11 cellular contexts compared by ENCODE assay signal in genomic region chr17:74773871-74774286, GRCh38. TPM values are rescaled to one million over a fixed set of nuclear protein-coding genes. Genes with fewer than 3 reads are reported as not detected.
DNase-seq lines count a peak whose midpoint lies in the region; ATAC-seq and TF ChIP-seq lines count a peak whose summit lies in the region.
"Had no signal": no experiment of that assay in that cellular context is flagged by ENCODE, and none has a peak within 500 bp of the region (broad histone marks: within the 10 kb centered on the region; RNA-seq: fewer than 3 reads in every experiment).

No MANE protein-coding gene starts in this region.

- ATAC-seq in left lung (no peak), HG02571 (IDR thresholded peaks at IDR 0.05; ENCODE audit: unreplicated experiment) (no peak)

- H3K4me3 Mint-ChIP-seq in activated T-cell treated with anti-CD3 and anti-CD28 coated beads, Interleukin-2, amount 50 U/mL, for 24 hours: peak overlapping the region; percentile 63
- H3K4me3 Mint-ChIP-seq in activated CD4-positive, alpha-beta memory T cell treated with anti-CD3 and anti-CD28 coated beads, Interleukin-2, amount 10 ng/mL, durations not matched to agents 7 days and 5 days: peak overlapping the region; percentile 50

- H3K9me3 Mint-ChIP-seq in activated T-cell treated with anti-CD3 and anti-CD28 coated beads, Interleukin-2, amount 50 U/mL, for 24 hours: no peaks in the 10 kb centered on the region
- no peaks in the 10 kb centered on the region for H3K9me3 Mint-ChIP-seq in activated CD4-positive, alpha-beta memory T cell treated with anti-CD3 and anti-CD28 coated beads, Interleukin-2, amount 10 ng/mL, durations not matched to agents 7 days and 5 days

- H3K4me2 ChIP-seq in smooth muscle cell: peak overlapping the region; percentile 72

- WGBS in smooth muscle cell (ENCODE audit: low lambda C conversion rate): 12% methylated on average over 6 of the region's 6 CpGs

- H3K9me3 ChIP-seq in smooth muscle cell (replicated peaks; ENCODE audit: low read depth): no peaks in the 10 kb centered on the region
- no peaks in the 10 kb centered on the region for H3K9me3 ChIP-seq in left lung

- peaks cover 28% of the 10 kb centered on the region for H4K20me1 ChIP-seq in smooth muscle cell (ENCODE audit: low read depth)

- intact Hi-C loops in left lung (cut with DNase I): no loop called here

- peak overlapping the region; percentile 82 for H3K27ac Mint-ChIP-seq in activated T-cell treated with anti-CD3 and anti-CD28 coated beads, Interleukin-2, amount 50 U/mL, for 24 hours
- H3K27ac Mint-ChIP-seq in activated CD4-positive, alpha-beta memory T cell treated with anti-CD3 and anti-CD28 coated beads, Interleukin-2, amount 10 ng/mL, durations not matched to agents 7 days and 5 days: peak overlapping the region; percentile 49

- no peaks in the 10 kb centered on the region for H3K27me3 ChIP-seq in smooth muscle cell (ENCODE audit: low read depth)
- no peaks in the 10 kb centered on the region for H3K27me3 ChIP-seq in left lung
- H3K27me3 ChIP-seq: cardiac muscle cell had no signal

- peaks cover 15% of the 10 kb centered on the region for H3K4me1 ChIP-seq in smooth muscle cell (ENCODE audit: low read depth)
- peaks cover 17 to 50% of the 10 kb centered on the region in 2 donors for H3K4me1 ChIP-seq in left lung

- peaks cover 79% of the 10 kb centered on the region for H3K36me3 Mint-ChIP-seq in activated T-cell treated with anti-CD3 and anti-CD28 coated beads, Interleukin-2, amount 50 U/mL, for 24 hours (ENCODE audit: low read depth)
- peaks cover 63% of the 10 kb centered on the region for H3K36me3 Mint-ChIP-seq in activated CD4-positive, alpha-beta memory T cell treated with anti-CD3 and anti-CD28 coated beads, Interleukin-2, amount 10 ng/mL, durations not matched to agents 7 days and 5 days (ENCODE audit: low read depth)

- H2AFZ ChIP-seq in smooth muscle cell (ENCODE audit: low read depth): no peak overlapping the region

- TF ChIP-seq CTCF in smooth muscle cell (IDR thresholded peaks at IDR 0.05; ENCODE audit: borderline replicate concordance, insufficient read depth, poor library complexity, severe bottlenecking) (no peak), left lung (IDR thresholded peaks at IDR 0.05) (no peak)

- CTCF ChIA-PET in activated CD4-positive, alpha-beta memory T cell treated with anti-CD3 and anti-CD28 coated beads, Interleukin-2, amount 10 ng/mL, durations not matched to agents 7 days and 5 days (lab: Charles Lee): interaction anchor here (0.7 to 10.6 kb wide), 13 partner anchors 9 to 116 kb away, joined by 3 to 78 read pairs (median 4); partner anchors contain the start of genes FDXR and RAB37

- H3K4me1 Mint-ChIP-seq in activated T-cell treated with anti-CD3 and anti-CD28 coated beads, Interleukin-2, amount 50 U/mL, for 24 hours (ENCODE audit: low read depth): peaks cover 57% of the 10 kb centered on the region
- peaks cover 55% of the 10 kb centered on the region for H3K4me1 Mint-ChIP-seq in activated CD4-positive, alpha-beta memory T cell treated with anti-CD3 and anti-CD28 coated beads, Interleukin-2, amount 10 ng/mL, durations not matched to agents 7 days and 5 days

- peak overlapping the region; percentile 40 for H3K27ac ChIP-seq in smooth muscle cell (ENCODE audit: low read depth)
- no peak overlapping the region for H3K27ac ChIP-seq in left lung
- H3K27ac ChIP-seq: cardiac muscle cell had no signal

- POLR2A ChIA-PET in activated CD4-positive, alpha-beta memory T cell treated with anti-CD3 and anti-CD28 coated beads, Interleukin-2, amount 10 ng/mL, durations not matched to agents 7 days and 5 days (lab: Charles Lee): interaction anchor here (1.7 to 8.9 kb wide), 5 partner anchors 15 to 36 kb away, joined by 5 to 60 read pairs (median 15); partner anchors contain the start of gene RAB37

- no peak overlapping the region for H3K9ac ChIP-seq in smooth muscle cell (ENCODE audit: low read depth)

- no peak overlapping the region for H3K4me3 ChIP-seq in smooth muscle cell
- no peak overlapping the region for H3K4me3 ChIP-seq in left lung
- H3K4me3 ChIP-seq: cardiac muscle cell had no signal

- no peaks in the 10 kb centered on the region for H3F3A ChIP-seq in smooth muscle cell (ENCODE audit: low read depth)

- no peaks in the 10 kb centered on the region for H3K27me3 Mint-ChIP-seq in activated T-cell treated with anti-CD3 and anti-CD28 coated beads, Interleukin-2, amount 50 U/mL, for 24 hours
- no peaks in the 10 kb centered on the region for H3K27me3 Mint-ChIP-seq in activated CD4-positive, alpha-beta memory T cell treated with anti-CD3 and anti-CD28 coated beads, Interleukin-2, amount 10 ng/mL, durations not matched to agents 7 days and 5 days

- H3K36me3 ChIP-seq in smooth muscle cell (ENCODE audit: low read depth) (no peaks in the 10 kb centered on the region), left lung (peaks cover 0 to 51% of the 10 kb centered on the region in 2 donors)
- H3K36me3 ChIP-seq: cardiac muscle cell had no signal

- DNase-seq in activated T-cell treated with anti-CD3 and anti-CD28 coated beads, Interleukin-2, amount 50 U/mL, for 24 hours: no peak
- DNase-seq in activated T-cell treated with anti-CD3 and anti-CD28 coated beads for 4 hours (no peak), hepatic stellate cell (ENCODE audit: low spot score) (peak; percentile 66), smooth muscle cell (lab: John Stamatoyannopoulos, UW; ENCODE audit: unreplicated experiment) (no peak), NCI-H146 treated with DMSO at 0.1 percent for 48 hours (lab: John Stamatoyannopoulos, UW; ENCODE audit: unreplicated experiment) (no peak), left lung (no peak)
- no peak for DNase-seq in activated CD4-positive, alpha-beta memory T cell treated with anti-CD3 and anti-CD28 coated beads, Interleukin-2, amount 10 ng/mL, durations not matched to agents 7 days and 5 days
- DNase-seq: mammary epithelial cell, NCI-H146 had no signal

- peaks cover 32% of the 10 kb centered on the region for H3K79me2 ChIP-seq in smooth muscle cell (ENCODE audit: low read depth)

RNA-seq across cellular contexts. Expression of gene NAT9, which starts 2.3 kb away (rescaled TPM):
- total RNA-seq in activated CD4-positive, alpha-beta memory T cell treated with anti-CD3 and anti-CD28 coated beads, Interleukin-2, amount 10 ng/mL, durations not matched to agents 7 days and 5 days: 10 to 100 TPM; 32.1 to 32.3 TPM
- total RNA-seq in smooth muscle cell (21.4 and 23.5 TPM in 2 replicates), left lung (10 to 100 TPM; 42.8 to 45.8 TPM)
- polyA plus RNA-seq in smooth muscle cell: 42.5 and 48.3 TPM in 2 replicates

RNA-seq across cellular contexts. Expression of gene NHERF1, which starts 25.5 kb away (rescaled TPM):
- total RNA-seq in activated CD4-positive, alpha-beta memory T cell treated with anti-CD3 and anti-CD28 coated beads, Interleukin-2, amount 10 ng/mL, durations not matched to agents 7 days and 5 days: 100 to 1,000 TPM; 320 to 328 TPM
- total RNA-seq in smooth muscle cell (12.4 and 23.2 TPM in 2 replicates), left lung (10 to 100 TPM; 25.5 to 37.5 TPM)
- polyA plus RNA-seq in smooth muscle cell: 31.9 and 38.8 TPM in 2 replicates

RNA-seq across cellular contexts. Expression of gene RAB37, which starts 36.8 kb away (rescaled TPM):
- 10 to 100 TPM; 56.1 to 58.5 TPM for total RNA-seq in activated CD4-positive, alpha-beta memory T cell treated with anti-CD3 and anti-CD28 coated beads, Interleukin-2, amount 10 ng/mL, durations not matched to agents 7 days and 5 days
- total RNA-seq in smooth muscle cell: not detected in 2 replicates
- 0.16 TPM in 1 of 2 replicates, not detected in the other for polyA plus RNA-seq in smooth muscle cell
- total RNA-seq in left lung: 1 to 10 TPM; 3.2 to 4.8 TPM
- total RNA-seq: mammary epithelial cell had no signal
- polyA plus RNA-seq: mammary epithelial cell had no signal

Comparison
In these comparisons a context has a peak if more than half of its experiments do, and no peak if none do; other contexts are left out.
1. RNA of gene NHERF1, which starts 25.5 kb away (total RNA-seq): 320 to 328 TPM in activated CD4-positive, alpha-beta memory T cell treated with anti-CD3 and anti-CD28 coated beads, Interleukin-2, amount 10 ng/mL, durations not matched to agents 7 days and 5 days; 25.5 to 37.5 TPM in left lung and 12.4 to 23.2 TPM in smooth muscle cell; every median in the first group is over 4 times any median in the second.
2. RNA of gene RAB37, which starts 36.8 kb away (total RNA-seq): 56.1 to 58.5 TPM in activated CD4-positive, alpha-beta memory T cell treated with anti-CD3 and anti-CD28 coated beads, Interleukin-2, amount 10 ng/mL, durations not matched to agents 7 days and 5 days; 3.2 to 4.8 TPM in left lung and not detected in smooth muscle cell; every median in the first group is over 4 times any median in the second.